Comparison of ENCODE assay signal across 28 cellular contexts in genomic region chrX:53227224-53227765, GRCh38. TPM values are rescaled to one million over a fixed set of nuclear protein-coding genes. Genes with fewer than 3 reads are reported as not detected.
DNase-seq lines count a peak whose midpoint lies in the region; ATAC-seq and TF ChIP-seq lines count a peak whose summit lies in the region.
"Had no signal": no experiment of that assay in that cellular context is flagged by ENCODE, and none has a peak within 500 bp of the region (broad histone marks: within the 10 kb centered on the region; RNA-seq: fewer than 3 reads in every experiment).

No MANE protein-coding gene starts in this region.

- intact Hi-C loops in OCI-LY7 (cut with micrococcal nuclease; ENCODE audit: unreplicated experiment) (loop anchor here (10.0 kb wide), 1 partner anchor 132 kb away; the partner anchor contains the start of gene KANTR), PC-3 (cut with micrococcal nuclease) (no loop called here)

- H3K36me3 ChIP-seq in OCI-LY7 (ENCODE audit: insufficient read depth, low read length) (peaks cover 13% of the 10 kb centered on the region), PC-3 (ENCODE audit: low read depth, low read length) (no peaks in the 10 kb centered on the region; the same call in 1 of the 2 replicates)
- H3K36me3 ChIP-seq: brain microvascular endothelial cell, gastroesophageal sphincter, lower lobe of right lung had no signal

- H3K36me3 Mint-ChIP-seq in T-helper 2 cell treated with Interferon-gamma antibody and Interleukin-4, amounts not matched to agents 5 μg/mL and 100 μg/mL, for 36 hours (ENCODE audit: low read depth), result peaks cover 13% of the 10 kb centered on the region
- peaks cover 3% of the 10 kb centered on the region for H3K36me3 Mint-ChIP-seq in neural crest cell (ENCODE audit: low read depth)
- H3K36me3 Mint-ChIP-seq: IgD-negative memory B cell had no signal

- H3K79me2 ChIP-seq in OCI-LY7 (ENCODE audit: insufficient read depth, low read depth, low read length) (peaks cover 27% of the 10 kb centered on the region), PC-3 (ENCODE audit: low read length) (peaks cover 28% of the 10 kb centered on the region)

- H3K4me1 ChIP-seq in OCI-LY7 (ENCODE audit: insufficient read depth, low read length, poor library complexity, severe bottlenecking), result peaks cover 35% of the 10 kb centered on the region
- H3K4me1 ChIP-seq in PC-3 (ENCODE audit: insufficient read depth, low read length), result peaks cover 23% of the 10 kb centered on the region

- H4K20me1 ChIP-seq in OCI-LY7 (ENCODE audit: insufficient read depth, low read length), result peaks cover 12% of the 10 kb centered on the region
- H4K20me1 ChIP-seq in PC-3 (ENCODE audit: low read length), result peaks cover 15% of the 10 kb centered on the region

- BruUV-seq in OCI-LY7 (replicated peaks; lab: Mats Ljungman, UMichigan) (no TSS peak), PC-3 (replicated peaks; lab: Mats Ljungman, UMichigan) (no TSS peak)

- no peaks in the 10 kb centered on the region for H3K9me3 ChIP-seq in OCI-LY7 (ENCODE audit: low read length)
- H3K9me3 ChIP-seq in PC-3 (ENCODE audit: low read length), result no peaks in the 10 kb centered on the region
- H3K9me3 ChIP-seq: gastroesophageal sphincter, lower lobe of right lung had no signal

- H3K27ac ChIP-seq in OCI-LY7 (ENCODE audit: low read depth, low read length, poor library complexity, severe bottlenecking) (no peak overlapping the region), PC-3 (ENCODE audit: low read length) (no peak overlapping the region)
- H3K27ac ChIP-seq: brain microvascular endothelial cell, gastroesophageal sphincter, lower lobe of right lung had no signal

- H2AFZ ChIP-seq in OCI-LY7 (ENCODE audit: low read length), result peak overlapping the region; percentile 71; the same call in 1 of the 2 replicates
- no peak overlapping the region for H2AFZ ChIP-seq in PC-3 (ENCODE audit: low read length)
- H2AFZ ChIP-seq: GM23338 had no signal

- H3K4me2 ChIP-seq in OCI-LY7 (ENCODE audit: low read length), result peak overlapping the region; percentile 96
- H3K4me2 ChIP-seq in PC-3 (ENCODE audit: low read length), result no peak overlapping the region
- H3K4me2 ChIP-seq: GM23338 had no signal

- ATAC-seq in PC-3, result no peak
- ATAC-seq: activated CD4-positive, CD25-positive, alpha-beta regulatory T cell treated with anti-CD3 and anti-CD28 coated beads, Interleukin-2, amount 50 U/mL, for 24 hours; gastroesophageal sphincter; GM23338; lower lobe of right lung; stimulated activated naive B cell treated with anti-CD40 and anti-IgM and Interleukin-4, amounts not matched to agents 10 μg/mL and 1 μg/mL and 100 μg/mL, for 72 hours had no signal

- POLR2A ChIA-PET in OCI-LY7 (lab: Charles Lee) (no interaction called here), PC-3 (lab: Charles Lee; ENCODE audit: unreplicated experiment) (interaction anchor here (0.6 kb wide), 1 partner anchor 195 kb away, joined by 3 read pairs; the partner anchor contains the start of gene SMC1A)

- peaks cover 23% of the 10 kb centered on the region for H3K4me1 Mint-ChIP-seq in T-helper 2 cell treated with Interferon-gamma antibody and Interleukin-4, amounts not matched to agents 5 μg/mL and 100 μg/mL, for 36 hours (ENCODE audit: low read depth)
- H3K4me1 Mint-ChIP-seq in neural crest cell, result peaks cover 25% of the 10 kb centered on the region

- no peak overlapping the region for H3K9ac ChIP-seq in PC-3 (ENCODE audit: low read length)

- no peak for DNase-seq in T-helper 2 cell treated with Interferon-gamma antibody and Interleukin-4, amounts not matched to agents 5 μg/mL and 100 μg/mL, for 36 hours (ENCODE audit: low spot score)
- no peak for DNase-seq in T-helper 2 cell
- DNase-seq in CD1c-positive myeloid dendritic cell (ENCODE audit: extremely low spot score), result peak; percentile 19
- peak; percentile 16 for DNase-seq in OCI-LY7 (ENCODE audit: low spot score)
- DNase-seq in neural crest cell (ENCODE audit: low read depth, low spot score), result no peak
- no peak for DNase-seq in PC-3
- no peak for DNase-seq in NCI-H187 treated with DMSO at 0.1 percent for 48 hours (lab: John Stamatoyannopoulos, UW)
- DNase-seq in stimulated activated CD4-positive, alpha-beta T cell treated with anti-CD3 and anti-CD28 coated beads, Interleukin-1b, Interleukin-23, amount 100 ng/mL, for 48 hours, result no peak
- DNase-seq: activated CD4-positive, alpha-beta memory T cell treated with anti-CD3 and anti-CD28 coated beads for 36 hours; activated naive CD4-positive, alpha-beta T cell treated with anti-CD3 and anti-CD28 coated beads, Interleukin-2, amount 50 U/mL, for 16 hours; amygdala; brain microvascular endothelial cell; hypothalamus; lower lobe of right lung; NCI-H1436; NCI-H2081 treated with DMSO at 0.1 percent for 48 hours; NCI-H2227 treated with DMSO at 0.1 percent for 48 hours; NCI-H526; SHP77 treated with DMSO at 0.1 percent for 48 hours; stimulated activated naive B cell treated with anti-CD40 and anti-IgM and Interleukin-4, amounts not matched to agents 10 μg/mL and 1 μg/mL and 100 μg/mL, for 72 hours; substantia nigra; SW 1271 had no signal

- peaks cover 6% of the 10 kb centered on the region for H3K27me3 Mint-ChIP-seq in T-helper 2 cell treated with Interferon-gamma antibody and Interleukin-4, amounts not matched to agents 5 μg/mL and 100 μg/mL, for 36 hours (ENCODE audit: low read depth)
- peaks cover 9% of the 10 kb centered on the region for H3K27me3 Mint-ChIP-seq in neural crest cell (ENCODE audit: low read depth)
- H3K27me3 Mint-ChIP-seq: activated CD4-positive, alpha-beta memory T cell treated with anti-CD3 and anti-CD28 coated beads for 36 hours; type B pancreatic cell had no signal

- H3F3A ChIP-seq in PC-3 (ENCODE audit: low read length, unreplicated experiment), result no peaks in the 10 kb centered on the region

- H3K9me2 ChIP-seq in OCI-LY7 (ENCODE audit: insufficient read depth, low read length), result no peaks in the 10 kb centered on the region
- no peaks in the 10 kb centered on the region for H3K9me2 ChIP-seq in PC-3 (replicated peaks; ENCODE audit: low read length)

- peak overlapping the region; percentile 20 for H3K27ac Mint-ChIP-seq in T-helper 2 cell treated with Interferon-gamma antibody and Interleukin-4, amounts not matched to agents 5 μg/mL and 100 μg/mL, for 36 hours
- no peak overlapping the region for H3K27ac Mint-ChIP-seq in neural crest cell (ENCODE audit: unreplicated experiment)
- H3K27ac Mint-ChIP-seq: activated CD4-positive, alpha-beta memory T cell treated with anti-CD3 and anti-CD28 coated beads for 36 hours; GM23338; nephron; stimulated activated naive B cell treated with anti-CD40 and anti-IgM and Interleukin-4, amounts not matched to agents 10 μg/mL and 1 μg/mL and 100 μg/mL, for 72 hours; type B pancreatic cell had no signal

- TF ChIP-seq CTCF in OCI-LY7 (conservative IDR thresholded peaks at IDR 0.05; ENCODE audit: low read length) (no peak), neural crest cell (conservative IDR thresholded peaks at IDR 0.05) (no peak), PC-3 (conservative IDR thresholded peaks at IDR 0.05; ENCODE audit: low read depth, low read length) (no peak)

- no peaks in the 10 kb centered on the region for H3K9me3 Mint-ChIP-seq in T-helper 2 cell treated with Interferon-gamma antibody and Interleukin-4, amounts not matched to agents 5 μg/mL and 100 μg/mL, for 36 hours
- H3K9me3 Mint-ChIP-seq in neural crest cell, result peaks cover 3% of the 10 kb centered on the region
- H3K9me3 Mint-ChIP-seq: activated CD4-positive, alpha-beta memory T cell treated with anti-CD3 and anti-CD28 coated beads for 36 hours; GM23338; IgD-negative memory B cell; stimulated activated naive B cell treated with anti-CD40 and anti-IgM and Interleukin-4, amounts not matched to agents 10 μg/mL and 1 μg/mL and 100 μg/mL, for 72 hours; type B pancreatic cell had no signal

- no peak overlapping the region for H3K4me3 Mint-ChIP-seq in T-helper 2 cell treated with Interferon-gamma antibody and Interleukin-4, amounts not matched to agents 5 μg/mL and 100 μg/mL, for 36 hours
- peak overlapping the region; percentile 21 for H3K4me3 Mint-ChIP-seq in neural crest cell
- H3K4me3 Mint-ChIP-seq: activated CD4-positive, alpha-beta memory T cell treated with anti-CD3 and anti-CD28 coated beads for 36 hours; GM23338; stimulated activated naive B cell treated with anti-CD40 and anti-IgM and Interleukin-4, amounts not matched to agents 10 μg/mL and 1 μg/mL and 100 μg/mL, for 72 hours; type B pancreatic cell had no signal

- CTCF ChIA-PET in OCI-LY7 (lab: Charles Lee; ENCODE audit: unreplicated experiment), result no interaction called here
- CTCF ChIA-PET in PC-3 (lab: Charles Lee), result no interaction called here

- no peak overlapping the region for H3K4me3 ChIP-seq in OCI-LY7 (ENCODE audit: low read depth, low read length, poor library complexity, severe bottlenecking)
- no peak overlapping the region for H3K4me3 ChIP-seq in PC-3 (ENCODE audit: low read length)
- H3K4me3 ChIP-seq: gastroesophageal sphincter, GM23338, lower lobe of right lung had no signal

- H3K27me3 ChIP-seq in PC-3 (ENCODE audit: low read length), result no peaks in the 10 kb centered on the region
- H3K27me3 ChIP-seq: gastroesophageal sphincter had no signal

RNA-seq across cellular contexts. Expression of gene KDM5C, which starts 2.3 kb away (rescaled TPM):
- 54.8 and 58.9 TPM in 2 replicates for total RNA-seq in OCI-LY7 (2014; rRNA removed; shearing (Covaris generic))
- total RNA-seq in OCI-LY7 (2022) (88.0 and 90.5 TPM in 2 replicates), neural crest cell (94.9 and 98.7 TPM in 2 replicates), PC-3 (2014; rRNA removed) (89.8 and 159 TPM in 2 replicates)

RNA-seq across cellular contexts. Expression of gene IQSEC2, which starts 54.1 kb away (rescaled TPM):
- not detected in 2 replicates for total RNA-seq in OCI-LY7 (2014; rRNA removed; shearing (Covaris generic))
- total RNA-seq in OCI-LY7 (2022) (not detected in 2 replicates), neural crest cell (0.96 and 1.7 TPM in 2 replicates), PC-3 (2014; rRNA removed) (8.5 and 19.3 TPM in 2 replicates)

Comparison
In these comparisons a context has a peak if more than half of its experiments do, and no peak if none do; other contexts are left out.
1. DNase-seq: peak in CD1c-positive myeloid dendritic cell (single experiment) and OCI-LY7 (single experiment); none in T-helper 2 cell treated with Interferon-gamma antibody and Interleukin-4, amounts not matched to agents 5 μg/mL and 100 μg/mL, for 36 hours (single experiment), T-helper 2 cell (0 of 5), neural crest cell (single experiment), PC-3 (single experiment), NCI-H187 treated with DMSO at 0.1 percent for 48 hours (single experiment) and stimulated activated CD4-positive, alpha-beta T cell treated with anti-CD3 and anti-CD28 coated beads, Interleukin-1b, Interleukin-23, amount 100 ng/mL, for 48 hours (single experiment).